In the genomic region with DNA sequence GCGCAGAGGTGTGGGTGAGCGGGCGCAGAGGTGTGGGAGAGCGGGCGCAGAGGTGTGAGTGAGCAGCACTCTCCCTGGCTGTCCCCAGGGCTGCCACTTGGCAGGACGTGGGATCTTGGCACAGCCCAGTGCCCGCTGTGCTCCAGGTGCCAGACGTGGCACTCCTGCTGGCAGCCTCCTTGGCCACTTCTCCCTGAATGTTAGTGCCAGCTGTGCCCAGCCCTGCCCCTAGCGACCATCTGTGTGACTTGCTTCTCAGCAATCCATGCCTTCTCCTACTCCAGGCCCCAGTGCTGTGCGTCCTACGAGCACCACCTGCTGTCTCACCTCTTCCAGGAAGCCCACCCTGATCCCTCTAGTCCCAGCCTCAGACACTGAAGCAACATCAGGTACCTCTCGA, we compare ENCODE assay signal across 11 cellular contexts. TPM values are rescaled to one million over a fixed set of nuclear protein-coding genes. Genes with fewer than 3 reads are reported as not detected.
DNase-seq lines count a peak whose midpoint lies in the region; ATAC-seq, FAIRE-seq and TF ChIP-seq lines count a peak whose summit lies in the region.
"Had no signal": no experiment of that assay in that cellular context is flagged by ENCODE, and none has a peak within 500 bp of the region (broad histone marks: within the 10 kb centered on the region; RNA-seq: fewer than 3 reads in every experiment).

No MANE protein-coding gene starts in this region.

- no peak for ATAC-seq in K562
- ATAC-seq in CD4-positive, alpha-beta T cell (ENCODE audit: poor library complexity) = no peak

- H3F3A ChIP-seq in neural progenitor cell (ENCODE audit: low read depth) = no peaks in the 10 kb centered on the region

- no peak overlapping the region for H3K56ac ChIP-seq in mesendoderm (ENCODE audit: low read length)

- TF ChIP-seq CTCF in GM12864 (IDR thresholded peaks at IDR 0.05; ENCODE audit: low read depth, low read length, missing control alignments) (peak; percentile 32), K562 (IDR thresholded peaks at IDR 0.05 in 2 of 3, conservative IDR thresholded peaks at IDR 0.05 in 1 of 3; ENCODE audit: insufficient read depth in 2 of 3, low read depth in 1 of 3, low read length in 3 of 3) (peak in 1 of 3 experiments; percentile 14; a peak in 1 of 6 replicates), neural progenitor cell (IDR thresholded peaks at IDR 0.05) (no peak)
- no peak for TF ChIP-seq CTCF in CD4-positive, alpha-beta T cell (IDR thresholded peaks at IDR 0.05)

- in situ Hi-C loops in K562 (cut with MboI) = loop anchor here (10.0 kb wide), 1 partner anchor 425 kb away; no protein-coding TSS in a partner anchor

- no peak for TF ChIP-seq POLR2A in K562 (conservative IDR thresholded peaks at IDR 0.05)

- no peaks in the 10 kb centered on the region for H3K36me3 ChIP-seq in K562 (ENCODE audit: control insufficient read depth, insufficient read depth, low read length)
- H3K36me3 ChIP-seq in neural progenitor cell = no peaks in the 10 kb centered on the region
- no peaks in the 10 kb centered on the region for H3K36me3 ChIP-seq in mesendoderm (ENCODE audit: control insufficient read depth, insufficient read depth, low read length)

- 0% methylated on average over 4 of the region's 12 CpGs for WGBS in K562 (ENCODE audit: insufficient coverage, low coverage, missing lambda C conversion rate)
- WGBS in mesendoderm (ENCODE audit: extremely low coverage, insufficient coverage, low lambda C conversion rate) = no CpG with 5 or more reads among the region's 12 CpGs

- H3K27ac Mint-ChIP-seq in neural progenitor cell = peak overlapping the region; percentile 36
- no peak overlapping the region for H3K27ac Mint-ChIP-seq in CD4-positive, alpha-beta T cell
- H3K27ac Mint-ChIP-seq: natural killer cell had no signal

- H3K79me2 ChIP-seq in K562 (ENCODE audit: control insufficient read depth, insufficient read depth, low read length) (no peaks in the 10 kb centered on the region), neural progenitor cell (ENCODE audit: low read depth) (no peaks in the 10 kb centered on the region), mesendoderm (ENCODE audit: control insufficient read depth, insufficient read depth, low read length) (no peaks in the 10 kb centered on the region)

- H2AFZ ChIP-seq in K562 (ENCODE audit: low read depth, low read length) = no peak overlapping the region
- H2AFZ ChIP-seq in neural progenitor cell (replicated peaks) = no peak overlapping the region

- FAIRE-seq in K562 (lab: Jason Lieb, UNC) = no peak
- FAIRE-seq: endometrium had no signal

- CTCF ChIA-PET in K562 (lab: Yijun Ruan, JAX; ENCODE audit: low intra/inter-chr PET ratio) = interaction anchor here (0.6 to 2.2 kb wide), 4 partner anchors 207 to 399 kb away, joined by 3 to 16 read pairs (median 4); no protein-coding TSS in a partner anchor
- CTCF ChIA-PET in CD4-positive, alpha-beta T cell (lab: Charles Lee) = interaction anchor here (1.0 to 3.3 kb wide), 3 partner anchors 221 to 284 kb away, joined by 4 to 41 read pairs (median 24); no protein-coding TSS in a partner anchor

- H4K8ac ChIP-seq in mesendoderm (ENCODE audit: low read depth, low read length) = no peak overlapping the region

- H3K9me3 ChIP-seq in K562 (replicated peaks; ENCODE audit: control insufficient read depth, insufficient read depth, low read depth, low read length) (no peaks in the 10 kb centered on the region), neural progenitor cell (ENCODE audit: low read depth) (no peaks in the 10 kb centered on the region)
- H3K9me3 ChIP-seq in CD4-positive, alpha-beta T cell (ENCODE audit: control insufficient read depth, low read length) = no peaks in the 10 kb centered on the region

- H3K4me1 ChIP-seq in K562 (replicated peaks in 1 of 2; ENCODE audit: control insufficient read depth in 2 of 2, insufficient read depth in 2 of 2, low read length in 2 of 2) (peaks cover 0 to 18% of the 10 kb centered on the region in 2 experiments; a peak in 2 of 5 replicates), neural progenitor cell (peaks cover 7% of the 10 kb centered on the region), mesendoderm (ENCODE audit: control insufficient read depth, low read depth, low read length) (no peaks in the 10 kb centered on the region)

- H3K18ac ChIP-seq in mesendoderm (ENCODE audit: low read length) = no peak overlapping the region

- POLR2A ChIA-PET in K562 (lab: Yijun Ruan, JAX) = interaction anchor here (1.3 kb wide), 2 partner anchors 239 to 434 kb away, joined by 3 to 4 read pairs; no protein-coding TSS in a partner anchor
- POLR2A ChIA-PET in CD4-positive, alpha-beta T cell (lab: Charles Lee) = interaction anchor here (1.4 to 1.9 kb wide), 2 partner anchors 233 to 284 kb away, joined by 5 to 14 read pairs; no protein-coding TSS in a partner anchor

- H2AK5ac ChIP-seq in mesendoderm (ENCODE audit: low read length) = no peak overlapping the region

- no peak overlapping the region for H2BK120ac ChIP-seq in mesendoderm (ENCODE audit: low read depth, low read length)

- H3K9me3 Mint-ChIP-seq in neural progenitor cell = no peaks in the 10 kb centered on the region
- H3K9me3 Mint-ChIP-seq in CD4-positive, alpha-beta T cell = no peaks in the 10 kb centered on the region
- H3K9me3 Mint-ChIP-seq: natural killer cell had no signal

- H2BK5ac ChIP-seq in mesendoderm (ENCODE audit: low read length) = no peak overlapping the region

- H3K9ac ChIP-seq in K562 (ENCODE audit: insufficient read depth in 1 of 2, low read depth in 2 of 2, low read length in 2 of 2) (no peak overlapping the region), neural progenitor cell (no peak overlapping the region), mesendoderm (ENCODE audit: low read length) (no peak overlapping the region)

- H4K20me1 ChIP-seq in K562 (replicated peaks; ENCODE audit: control insufficient read depth, insufficient read depth, low read length) (peaks cover 15% of the 10 kb centered on the region), neural progenitor cell (ENCODE audit: low read depth) (no peaks in the 10 kb centered on the region)

- H3K4me2 ChIP-seq in K562 (ENCODE audit: insufficient read depth, low read length) (no peak overlapping the region), neural progenitor cell (no peak overlapping the region), mesendoderm (ENCODE audit: low read length) (no peak overlapping the region)

- H3K23ac ChIP-seq in mesendoderm (ENCODE audit: low read length) = no peak overlapping the region

- H3K4me3 Mint-ChIP-seq in neural progenitor cell = no peak overlapping the region
- no peak overlapping the region for H3K4me3 Mint-ChIP-seq in CD4-positive, alpha-beta T cell
- H3K4me3 Mint-ChIP-seq: natural killer cell had no signal

- intact Hi-C loops in K562 (cut with micrococcal nuclease) = no loop called here
- intact Hi-C loops in CD4-positive, alpha-beta T cell (cut with DNase I, micrococcal nuclease) = loop anchor here in 1 of 2 experiments (10.0 kb wide), 1 partner anchor 615 kb away; no protein-coding TSS in a partner anchor

- H3K4me1 Mint-ChIP-seq in neural progenitor cell = peaks cover 7% of the 10 kb centered on the region
- no peaks in the 10 kb centered on the region for H3K4me1 Mint-ChIP-seq in CD4-positive, alpha-beta T cell (ENCODE audit: low read depth)

- peaks cover 4% of the 10 kb centered on the region for H3K27me3 Mint-ChIP-seq in neural progenitor cell (ENCODE audit: insufficient read depth, low read depth)
- no peaks in the 10 kb centered on the region for H3K27me3 Mint-ChIP-seq in CD4-positive, alpha-beta T cell

- DNase-seq in GM12864 (ENCODE audit: low read depth) = no peak
- DNase-seq in NCI-H2081 treated with DMSO at 0.1 percent for 48 hours (lab: John Stamatoyannopoulos, UW) = peak; percentile 37
- DNase-seq in K562 (ENCODE audit: extremely low read depth in 1 of 4, low spot score in 3 of 4) = no peak
- no peak for DNase-seq in neural progenitor cell (ENCODE audit: low spot score)
- no peak for DNase-seq in mesendoderm
- no peak for DNase-seq in CD4-positive, alpha-beta T cell
- DNase-seq in activated naive CD4-positive, alpha-beta T cell (lab: John Stamatoyannopoulos, UW) = no peak
- DNase-seq in MV-4-11 (lab: John Stamatoyannopoulos, UW) = no peak
- DNase-seq: KBM-7, natural killer cell had no signal

- no peak for TF ChIP-seq RAD21 in K562 (CRISPR knock-in tag; conservative IDR thresholded peaks at IDR 0.05 in 1 of 2, IDR thresholded peaks at IDR 0.05 in 1 of 2)

- no peaks in the 10 kb centered on the region for H3K79me1 ChIP-seq in mesendoderm (ENCODE audit: low read length)

- H3K4me3 ChIP-seq in GM12864 (ENCODE audit: low read depth, low read length) = no peak overlapping the region
- no peak overlapping the region for H3K4me3 ChIP-seq in K562
- H3K4me3 ChIP-seq in neural progenitor cell = no peak overlapping the region
- H3K4me3 ChIP-seq in mesendoderm (ENCODE audit: low read length) = no peak overlapping the region

- H3K9me1 ChIP-seq in K562 (ENCODE audit: control insufficient read depth, insufficient read depth, low read length) = no peaks in the 10 kb centered on the region

- TF ChIP-seq EP300 in K562 (IDR thresholded peaks at IDR 0.05; ENCODE audit: low read length) = no peak

- BruUV-seq in K562 (replicated peaks; lab: Mats Ljungman, UMichigan) = no TSS peak

- no peak overlapping the region for H3K4ac ChIP-seq in mesendoderm (ENCODE audit: low read depth, low read length)

- H3K36me3 Mint-ChIP-seq in neural progenitor cell = no peaks in the 10 kb centered on the region
- no peaks in the 10 kb centered on the region for H3K36me3 Mint-ChIP-seq in CD4-positive, alpha-beta T cell (ENCODE audit: low read depth)
- H3K36me3 Mint-ChIP-seq: natural killer cell had no signal

- no peak overlapping the region for H2BK15ac ChIP-seq in mesendoderm (replicated peaks; ENCODE audit: low read depth)

- H3K27ac ChIP-seq in K562 (ENCODE audit: extremely low read depth, low read depth, low read length) (no peak overlapping the region), neural progenitor cell (no peak overlapping the region), mesendoderm (ENCODE audit: low read depth, low read length) (no peak overlapping the region)
- H3K27ac ChIP-seq in CD4-positive, alpha-beta T cell (ENCODE audit: low read depth, low read length) = no peak overlapping the region

- H4K5ac ChIP-seq in mesendoderm (ENCODE audit: low read length) = no peak overlapping the region

- H3K27me3 ChIP-seq in K562 (ENCODE audit: control insufficient read depth in 2 of 2, insufficient read depth in 2 of 2, low read length in 2 of 2) (peaks cover 36 to 52% of the 10 kb centered on the region in 2 experiments), neural progenitor cell (no peaks in the 10 kb centered on the region), mesendoderm (ENCODE audit: insufficient read depth, low read length, poor library complexity) (no peaks in the 10 kb centered on the region)
- no peaks in the 10 kb centered on the region for H3K27me3 ChIP-seq in CD4-positive, alpha-beta T cell (ENCODE audit: control insufficient read depth, insufficient read depth, low read length)

RNA-seq across cellular contexts. Expression of a gene that starts 30.5 kb away (rescaled TPM):
- total RNA-seq in K562 (2011; cell fraction: chromatin; rRNA removed; ENCODE audit: low replicate concordance) = not detected in 2 replicates
- total RNA-seq in K562 (2011; cell fraction: nucleolus; rRNA removed) = not detected in 2 replicates
- not detected in 2 replicates for total RNA-seq in K562 (2011; cell fraction: nucleoplasm; rRNA removed)
- total RNA-seq in K562 (2014; rRNA removed) (not detected in 2 replicates), K562 (2014; rRNA removed; fragmentation: Illumina TruSeq; extraction: Trizol) (not detected in 2 replicates), K562 (2015; rRNA removed; fragmentation: Illumina TruSeq; extraction: Trizol) (not detected in 2 replicates), K562 (2021) (not detected in 2 replicates), neural progenitor cell (ENCODE audit: low replicate concordance) (not detected in 2 replicates)
- polyA plus RNA-seq in K562 (2011; rRNA removed) (not detected in 2 replicates), K562 (2014; fragmentation: Illumina TruSeq; extraction: Trizol) (not detected in 2 replicates), K562 (2014; fragmentation: Nextera tagmentation; extraction: Ambion mirVana) (not detected), K562 (2014; rRNA removed) (not detected in 2 replicates)
- not detected in 2 replicates for polyA plus RNA-seq in K562 (2011; cell fraction: cytosol; rRNA removed)
- polyA plus RNA-seq in K562 (2011; cell fraction: nucleus; rRNA removed) = not detected in 2 replicates
- polyA plus RNA-seq in K562 (2012) = not detected in 2 replicates
- not detected in 2 replicates for polyA minus RNA-seq in K562 (2011; rRNA and poly(A)+ RNA removed)
- polyA minus RNA-seq in K562 (2011; cell fraction: cytosol; rRNA and poly(A)+ RNA removed) = not detected in 2 replicates
- not detected in 2 replicates for polyA minus RNA-seq in K562 (2011; cell fraction: nucleus; rRNA and poly(A)+ RNA removed)
- polyA plus RNA-seq in mesendoderm (2013, experiment 1 of 2) = not detected
- not detected for polyA plus RNA-seq in mesendoderm (2013, experiment 2 of 2)
- not detected for total RNA-seq in CD4-positive, alpha-beta T cell
- total RNA-seq: natural killer cell had no signal

RNA-seq across cellular contexts. Expression of a gene that starts 41.8 kb away (rescaled TPM):
- total RNA-seq in K562 (2011; cell fraction: chromatin; rRNA removed; ENCODE audit: low replicate concordance) = not detected in 2 replicates
- total RNA-seq in K562 (2011; cell fraction: nucleolus; rRNA removed) = not detected in 2 replicates
- not detected in 2 replicates for total RNA-seq in K562 (2011; cell fraction: nucleoplasm; rRNA removed)
- total RNA-seq in K562 (2014; rRNA removed) (not detected in 2 replicates), K562 (2014; rRNA removed; fragmentation: Illumina TruSeq; extraction: Trizol) (not detected in 2 replicates), K562 (2015; rRNA removed; fragmentation: Illumina TruSeq; extraction: Trizol) (not detected in 2 replicates), K562 (2021) (not detected in 2 replicates), neural progenitor cell (ENCODE audit: low replicate concordance) (not detected in 2 replicates)
- polyA plus RNA-seq in K562 (2011; rRNA removed) (not detected in 2 replicates), K562 (2014; fragmentation: Illumina TruSeq; extraction: Trizol) (not detected in 2 replicates), K562 (2014; fragmentation: Nextera tagmentation; extraction: Ambion mirVana) (not detected), K562 (2014; rRNA removed) (not detected in 2 replicates)
- not detected in 2 replicates for polyA plus RNA-seq in K562 (2011; cell fraction: cytosol; rRNA removed)
- polyA plus RNA-seq in K562 (2011; cell fraction: nucleus; rRNA removed) = not detected in 2 replicates
- not detected in 2 replicates for polyA plus RNA-seq in K562 (2012)
- polyA minus RNA-seq in K562 (2011; rRNA and poly(A)+ RNA removed) = not detected in 2 replicates
- polyA minus RNA-seq in K562 (2011; cell fraction: cytosol; rRNA and poly(A)+ RNA removed) = not detected in 2 replicates
- polyA minus RNA-seq in K562 (2011; cell fraction: nucleus; rRNA and poly(A)+ RNA removed) = not detected in 2 replicates
- 0.04 TPM for polyA plus RNA-seq in mesendoderm (2013, experiment 1 of 2)
- polyA plus RNA-seq in mesendoderm (2013, experiment 2 of 2) = not detected
- total RNA-seq in CD4-positive, alpha-beta T cell = not detected
- total RNA-seq: natural killer cell had no signal

RNA-seq across cellular contexts. Expression of a gene that starts 49.1 kb away (rescaled TPM):
- total RNA-seq in K562 (2011; cell fraction: chromatin; rRNA removed; ENCODE audit: low replicate concordance) = not detected in 2 replicates
- total RNA-seq in K562 (2011; cell fraction: nucleolus; rRNA removed) = not detected in 2 replicates
- total RNA-seq in K562 (2011; cell fraction: nucleoplasm; rRNA removed) = not detected in 2 replicates
- total RNA-seq in K562 (2014; rRNA removed) (not detected in 2 replicates), K562 (2014; rRNA removed; fragmentation: Illumina TruSeq; extraction: Trizol) (not detected in 2 replicates), K562 (2015; rRNA removed; fragmentation: Illumina TruSeq; extraction: Trizol) (not detected in 2 replicates), K562 (2021) (not detected in 2 replicates), neural progenitor cell (ENCODE audit: low replicate concordance) (not detected in 2 replicates)
- polyA plus RNA-seq in K562 (2011; rRNA removed) (not detected in 2 replicates), K562 (2014; fragmentation: Illumina TruSeq; extraction: Trizol) (not detected in 2 replicates), K562 (2014; fragmentation: Nextera tagmentation; extraction: Ambion mirVana) (not detected), K562 (2014; rRNA removed) (not detected in 2 replicates)
- not detected in 2 replicates for polyA plus RNA-seq in K562 (2011; cell fraction: cytosol; rRNA removed)
- not detected in 2 replicates for polyA plus RNA-seq in K562 (2011; cell fraction: nucleus; rRNA removed)
- polyA plus RNA-seq in K562 (2012) = not detected in 2 replicates
- not detected in 2 replicates for polyA minus RNA-seq in K562 (2011; rRNA and poly(A)+ RNA removed)
- not detected in 2 replicates for polyA minus RNA-seq in K562 (2011; cell fraction: cytosol; rRNA and poly(A)+ RNA removed)
- not detected in 2 replicates for polyA minus RNA-seq in K562 (2011; cell fraction: nucleus; rRNA and poly(A)+ RNA removed)
- not detected for polyA plus RNA-seq in mesendoderm (2013, experiment 1 of 2)
- not detected for polyA plus RNA-seq in mesendoderm (2013, experiment 2 of 2)
- total RNA-seq in CD4-positive, alpha-beta T cell = not detected
- total RNA-seq: natural killer cell had no signal

RNA-seq across cellular contexts. Expression of a gene that starts 54.2 kb away (rescaled TPM):
- 0.07 and 0.25 TPM in 2 replicates for total RNA-seq in K562 (2011; cell fraction: chromatin; rRNA removed; ENCODE audit: low replicate concordance)
- 0.17 and 0.26 TPM in 2 replicates for total RNA-seq in K562 (2011; cell fraction: nucleolus; rRNA removed)
- total RNA-seq in K562 (2011; cell fraction: nucleoplasm; rRNA removed) = 0.07 and 0.15 TPM in 2 replicates
- total RNA-seq in K562 (2014; rRNA removed) (not detected in 2 replicates), K562 (2014; rRNA removed; fragmentation: Illumina TruSeq; extraction: Trizol) (not detected in 2 replicates), K562 (2015; rRNA removed; fragmentation: Illumina TruSeq; extraction: Trizol) (not detected in 2 replicates), K562 (2021) (0.04 TPM in 2 replicates), neural progenitor cell (ENCODE audit: low replicate concordance) (2.5 and 4.9 TPM in 2 replicates)
- polyA plus RNA-seq in K562 (2011; rRNA removed) (0.03 and 0.04 TPM in 2 replicates), K562 (2014; fragmentation: Illumina TruSeq; extraction: Trizol) (not detected in 2 replicates), K562 (2014; fragmentation: Nextera tagmentation; extraction: Ambion mirVana) (not detected), K562 (2014; rRNA removed) (0.03 TPM in 1 of 2 replicates, not detected in the other)
- polyA plus RNA-seq in K562 (2011; cell fraction: cytosol; rRNA removed) = 0.04 and 0.07 TPM in 2 replicates
- 0.03 and 0.04 TPM in 2 replicates for polyA plus RNA-seq in K562 (2011; cell fraction: nucleus; rRNA removed)
- polyA plus RNA-seq in K562 (2012) = 0.03 and 0.04 TPM in 2 replicates
- polyA minus RNA-seq in K562 (2011; rRNA and poly(A)+ RNA removed) = 0.07 TPM in 1 of 2 replicates, not detected in the other
- not detected in 2 replicates for polyA minus RNA-seq in K562 (2011; cell fraction: cytosol; rRNA and poly(A)+ RNA removed)
- under 0.01 and 0.13 TPM in 2 replicates for polyA minus RNA-seq in K562 (2011; cell fraction: nucleus; rRNA and poly(A)+ RNA removed)
- polyA plus RNA-seq in mesendoderm (2013, experiment 1 of 2) = 6.9 TPM
- 7.0 TPM for polyA plus RNA-seq in mesendoderm (2013, experiment 2 of 2)
- under 1 TPM; 0.55 to 0.61 TPM for total RNA-seq in CD4-positive, alpha-beta T cell
